In the genomic region with DNA sequence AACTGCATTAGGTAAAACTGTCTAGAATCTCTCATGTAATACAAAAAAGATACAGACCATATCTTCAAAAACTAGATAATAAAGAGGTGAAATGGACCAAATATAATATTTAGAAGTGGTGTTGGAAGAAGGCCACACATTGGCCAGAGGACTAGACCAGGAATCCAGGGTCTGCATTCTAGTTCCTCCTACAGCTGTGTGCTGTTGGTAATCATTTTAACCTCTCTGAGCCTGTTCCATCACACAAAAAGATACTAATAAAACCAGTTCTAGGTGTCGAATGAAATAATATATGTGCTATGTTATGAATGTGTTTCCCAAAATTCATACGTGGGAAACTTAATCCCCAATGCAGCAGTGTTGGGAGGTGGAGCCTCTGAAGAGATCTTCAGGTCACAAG, we compare ENCODE assay signal across 4 cellular contexts.
"Had no signal": no experiment of that assay in that cellular context is flagged by ENCODE, and none has a peak within 500 bp of the region (broad histone marks: within the 10 kb centered on the region; RNA-seq: fewer than 3 reads in every experiment).

No MANE protein-coding gene starts in this region.

- DNase-seq: H9, HCEC 1CT, IMR-90 had no signal

- H3K27ac Mint-ChIP-seq: GM23338, H9 had no signal

- ATAC-seq: GM23338 had no signal

- H3K4me3 Mint-ChIP-seq: GM23338, H9 had no signal

- H3K4me3 ChIP-seq: GM23338 had no signal
